In the genomic region with DNA sequence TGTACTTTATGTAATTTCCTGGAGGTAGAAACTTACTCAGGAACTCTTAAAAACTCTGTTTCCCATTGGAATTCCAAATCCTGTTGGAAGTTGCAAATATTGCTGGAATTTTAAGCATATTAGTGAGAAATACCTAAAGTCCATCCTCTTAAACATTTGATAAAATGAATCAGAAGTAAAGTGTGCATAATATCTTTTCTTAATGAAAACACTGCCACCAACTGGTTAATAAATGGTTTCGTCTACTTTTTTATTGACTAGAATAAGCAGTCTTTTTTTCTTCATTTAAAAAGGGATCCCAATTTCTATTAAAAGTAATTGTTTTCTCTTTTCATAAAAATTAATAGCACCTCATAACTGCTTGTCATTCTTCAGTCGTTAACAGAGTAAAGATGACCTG, we compare ENCODE assay signal across 13 cellular contexts. TPM values are rescaled to one million over a fixed set of nuclear protein-coding genes. Genes with fewer than 3 reads are reported as not detected.
DNase-seq lines count a peak whose midpoint lies in the region; ATAC-seq and TF ChIP-seq lines count a peak whose summit lies in the region.
"Had no signal": no experiment of that assay in that cellular context is flagged by ENCODE, and none has a peak within 500 bp of the region (broad histone marks: within the 10 kb centered on the region; RNA-seq: fewer than 3 reads in every experiment).

No MANE protein-coding gene starts in this region.

- peak; percentile 21 for TF ChIP-seq CTCF in choroid plexus epithelial cell (conservative IDR thresholded peaks at IDR 0.05; ENCODE audit: low read depth, low read length)

- ATAC-seq in sciatic nerve = no peak
- ATAC-seq: mucosa of descending colon had no signal

- intact Hi-C loops in sciatic nerve (cut with DNase I) = no loop called here

- DNase-seq in NCI-H1105 treated with DMSO at 0.1 percent for 48 hours (lab: John Stamatoyannopoulos, UW) (peak; percentile 17), NCI-H1105 (lab: John Stamatoyannopoulos, UW) (no peak), NCI-H2171 treated with DMSO at 0.1 percent for 48 hours (lab: John Stamatoyannopoulos, UW) (peak; percentile 39), choroid plexus epithelial cell (ENCODE audit: low read depth) (peak; percentile 39), pons (ENCODE audit: low spot score) (peak; percentile 71), amygdala (lab: John Stamatoyannopoulos, UW) (no peak), activated T-cell treated with anti-CD3 and anti-CD28 coated beads for 4 hours (no peak), sciatic nerve (ENCODE audit: low spot score) (no peak)
- DNase-seq: activated effector memory CD4-positive, alpha-beta T cell treated with anti-CD3 and anti-CD28 coated beads, Interleukin-2, amount 50 U/mL, for 16 hours; mucosa of descending colon; NCI-H2029 treated with DMSO at 0.1 percent for 48 hours; stimulated activated CD4-positive, alpha-beta T cell treated with anti-CD3 and anti-CD28 coated beads, Interleukin-4, amount 100 ng/mL, for 4 hours; upper lobe of left lung had no signal

- no peak overlapping the region for H3K4me3 ChIP-seq in choroid plexus epithelial cell (ENCODE audit: low read depth, low read length)
- H3K4me3 ChIP-seq: mucosa of descending colon, upper lobe of left lung had no signal

RNA-seq across cellular contexts. Expression of gene NPS, which starts 28.3 kb away (rescaled TPM):
- total RNA-seq in sciatic nerve = not detected
- total RNA-seq: mucosa of descending colon, upper lobe of left lung had no signal

Comparison
In these comparisons a context has a peak if more than half of its experiments do, and no peak if none do; other contexts are left out.
1. DNase-seq: peak in NCI-H1105 treated with DMSO at 0.1 percent for 48 hours (single experiment), NCI-H2171 treated with DMSO at 0.1 percent for 48 hours (single experiment), choroid plexus epithelial cell (single experiment) and pons (single experiment); none in NCI-H1105 (single experiment), amygdala (0 of 56), activated T-cell treated with anti-CD3 and anti-CD28 coated beads for 4 hours (single experiment) and sciatic nerve (single experiment).